Comparison of ENCODE assay signal across 7 cellular contexts in the genomic region with DNA sequence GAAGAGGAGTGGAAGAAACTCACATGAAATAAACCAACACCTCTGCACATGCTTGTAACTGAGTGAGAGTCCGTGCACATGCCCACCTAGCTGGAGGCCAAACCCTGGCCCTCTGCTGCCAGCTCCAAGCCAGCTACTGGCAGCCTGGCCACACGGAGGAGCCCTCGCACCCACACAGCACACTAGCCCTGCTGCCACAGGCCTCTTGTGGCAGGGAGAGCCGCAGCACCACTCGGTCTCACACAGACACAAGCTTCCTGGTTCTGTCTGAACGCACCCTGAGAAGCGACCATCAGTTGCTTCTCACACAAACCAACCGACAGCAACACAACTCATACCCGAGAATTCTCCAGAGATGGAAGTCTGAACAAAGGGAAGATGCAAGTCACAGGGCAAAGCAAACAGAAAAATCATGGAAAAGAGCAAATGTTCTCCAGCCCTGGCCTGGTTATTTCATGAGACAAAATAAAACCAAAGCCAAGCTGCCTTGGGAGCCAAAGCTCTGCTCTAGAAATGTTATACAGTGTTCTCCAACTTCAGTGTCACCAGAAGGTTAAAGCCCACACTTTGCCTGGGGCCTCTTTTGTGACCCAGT.
A peak's percentile ranks its signal among the peaks of the same experiment; 100 is the strongest.
DNase-seq lines count a peak whose midpoint lies in the region; ATAC-seq and TF ChIP-seq lines count a peak whose summit lies in the region.

No MANE protein-coding gene starts in this region.

- peak; percentile 48; the same call in 1 of the 2 replicates for TF ChIP-seq RAD21 in HCT116 (IDR thresholded peaks at IDR 0.05; ENCODE audit: low read depth)

- POLR2A ChIA-PET in HCT116 (lab: Charles Lee): no interaction called here

- H3K27ac ChIP-seq in HCT116 (ENCODE audit: low read depth, low read length) (no peak overlapping the region), MM.1S (ENCODE audit: low read length) (no peak overlapping the region), caudate nucleus (ENCODE audit: low read depth, low read length) (peak overlapping the region; percentile 19), lung (ENCODE audit: low read depth in 1 of 2, low read length in 1 of 2) (no peak overlapping the region)

- no peaks in the 10 kb centered on the region for H3F3A ChIP-seq in MM.1S (ENCODE audit: insufficient read depth, low read length)

- intact Hi-C loops in HCT116 (cut with micrococcal nuclease): loop anchor here (1.0 kb wide), 1 partner anchor 260 kb away; no protein-coding TSS in a partner anchor

- H3K9me3 ChIP-seq in HCT116 (ENCODE audit: control insufficient read depth in 1 of 2, insufficient read depth in 1 of 2, low read depth in 1 of 2, low read length in 2 of 2): no peaks in the 10 kb centered on the region
- no peaks in the 10 kb centered on the region for H3K9me3 ChIP-seq in MM.1S (replicated peaks; ENCODE audit: insufficient read depth, low read length)
- no peaks in the 10 kb centered on the region for H3K9me3 ChIP-seq in lung (ENCODE audit: control insufficient read depth in 2 of 2, insufficient read depth in 1 of 2, low read length in 1 of 2)

- TF ChIP-seq CTCF in GM12875 (IDR thresholded peaks at IDR 0.05; ENCODE audit: borderline replicate concordance, insufficient read depth, low read depth, low read length) (peak; percentile 44; the same call in 1 of the 2 replicates), HCT116 (IDR thresholded peaks at IDR 0.05 in 2 of 3, conservative IDR thresholded peaks at IDR 0.05 in 1 of 3; ENCODE audit: borderline replicate concordance in 1 of 3, insufficient read depth in 1 of 3, low read depth in 2 of 3, low read length in 2 of 3) (peak; percentile 55 to 81 (median 56); a peak in 5 of 6 replicates), MM.1S (IDR thresholded peaks at IDR 0.05; ENCODE audit: low read length) (peak; percentile 71), WI38 (IDR thresholded peaks at IDR 0.05; ENCODE audit: low read depth, low read length) (peak; percentile 61), lung (IDR thresholded peaks at IDR 0.05; ENCODE audit: control extremely low read depth, extremely low read depth) (no peak)

- H3K27me3 ChIP-seq in HCT116 (ENCODE audit: insufficient read depth, low read length) (peaks cover 14% of the 10 kb centered on the region), MM.1S (replicated peaks; ENCODE audit: insufficient read depth, low read length) (no peaks in the 10 kb centered on the region), lung (ENCODE audit: control insufficient read depth, insufficient read depth) (no peaks in the 10 kb centered on the region)

- H4K20me1 ChIP-seq in HCT116 (ENCODE audit: insufficient read depth) (no peaks in the 10 kb centered on the region), MM.1S (ENCODE audit: insufficient read depth, low read length) (no peaks in the 10 kb centered on the region)

- RAD21 ChIA-PET in HCT116 (lab: Charles Lee; ENCODE audit: low non-redundant PET in 1 of 2, low total read pairs in 2 of 2, uncharacterized antibody in 2 of 2, unreplicated experiment in 2 of 2): no interaction called here

- no peak overlapping the region for H3K9ac ChIP-seq in HCT116 (ENCODE audit: low read length)
- H3K9ac ChIP-seq in MM.1S (ENCODE audit: low read length): no peak overlapping the region; the same call in 1 of the 2 replicates

- H2AFZ ChIP-seq in HCT116 (ENCODE audit: low read depth, low read length, poor library complexity, severe bottlenecking) (peak overlapping the region; percentile 65), MM.1S (ENCODE audit: low read length) (peak overlapping the region; percentile 73)

- no peaks in the 10 kb centered on the region for H3K9me2 ChIP-seq in HCT116 (ENCODE audit: insufficient read depth)
- H3K9me2 ChIP-seq in MM.1S (replicated peaks; ENCODE audit: insufficient read depth, low read length): no peaks in the 10 kb centered on the region

- DNase-seq in HCT116 (ENCODE audit: low read depth, low spot score) (peak; percentile 24), MM.1S (peak; percentile 70), caudate nucleus (lab: John Stamatoyannopoulos, UW) (peak in 51 of 61 donors; percentile 7 to 75 (median 43)), lung (ENCODE audit: low spot score) (no peak)
- peak; percentile 26 for DNase-seq in stimulated activated naive CD4-positive, alpha-beta T cell treated with Interleukin-2 at 50 U/mL for 16 hours (lab: John Stamatoyannopoulos, UW)

- H3K36me3 ChIP-seq in HCT116 (ENCODE audit: control insufficient read depth in 1 of 2, insufficient read depth in 2 of 2, low read length in 2 of 2) (no peaks in the 10 kb centered on the region), MM.1S (replicated peaks; ENCODE audit: insufficient read depth, low read length) (no peaks in the 10 kb centered on the region), lung (ENCODE audit: control insufficient read depth in 2 of 2, insufficient read depth in 2 of 2, low read length in 2 of 2) (no peaks in the 10 kb centered on the region)

- 23 to 30% methylated on average over 9 of the region's 9 CpGs for WGBS in lung, 2 donors

- H3K4me2 ChIP-seq in HCT116 (ENCODE audit: low read length) (peak overlapping the region; percentile 29), MM.1S (ENCODE audit: low read depth, low read length) (peak overlapping the region; percentile 59)

- H3K4me3 ChIP-seq in GM12875 (ENCODE audit: low read depth, low read length) (no peak overlapping the region), HCT116 (replicated peaks in 1 of 2; ENCODE audit: low read depth in 1 of 2, low read length in 2 of 2) (no peak overlapping the region), MM.1S (ENCODE audit: low read length) (peak overlapping the region; percentile 27; the same call in 1 of the 2 replicates), WI38 (ENCODE audit: low read depth, low read length) (no peak overlapping the region), lung (no peak overlapping the region)

- CTCF ChIA-PET in HCT116 (lab: Charles Lee): interaction anchor here (0.7 to 2.2 kb wide), 8 partner anchors 9 to 411 kb away, joined by 3 to 18 read pairs (median 4); no protein-coding TSS in a partner anchor

- no TSS peak for BruUV-seq in HCT116 (replicated peaks; lab: Mats Ljungman, UMichigan)

- H3K4me1 ChIP-seq in HCT116 (ENCODE audit: control insufficient read depth in 1 of 2, insufficient read depth in 2 of 2, low read length in 2 of 2): 0 out of 4 replicates have a peak, but pooled peaks cover 0 to 3% of the 10 kb centered on the region in 2 experiments
- no peaks in the 10 kb centered on the region for H3K4me1 ChIP-seq in MM.1S (ENCODE audit: low read length)
- no peaks in the 10 kb centered on the region for H3K4me1 ChIP-seq in lung (ENCODE audit: control insufficient read depth in 2 of 2, insufficient read depth in 2 of 2, low read length in 2 of 2)

- H3K79me2 ChIP-seq in HCT116 (ENCODE audit: insufficient read depth, low read length) (no peaks in the 10 kb centered on the region), MM.1S (ENCODE audit: low read length) (no peaks in the 10 kb centered on the region)

- ATAC-seq in HCT116 (peak; percentile 100), lung (ENCODE audit: insufficient read depth, low FRiP score) (peak; percentile 69)

- no peak for TF ChIP-seq POLR2A in HCT116 (IDR thresholded peaks at IDR 0.05; ENCODE audit: borderline replicate concordance, extremely low read depth, insufficient read depth, insufficient read length)

TF ChIP-seq in HCT116, 20 proteins besides CTCF, POLR2A, EP300 and RAD21:
- TF ChIP-seq ZFX (IDR thresholded peaks at IDR 0.05) (0 out of 2 replicates have a peak, but pooled peaks have one; percentile 11), SRF (IDR thresholded peaks at IDR 0.05; ENCODE audit: low read depth) (no peak)
